Comparison of ENCODE assay signal across 1 cellular context in the genomic region with DNA sequence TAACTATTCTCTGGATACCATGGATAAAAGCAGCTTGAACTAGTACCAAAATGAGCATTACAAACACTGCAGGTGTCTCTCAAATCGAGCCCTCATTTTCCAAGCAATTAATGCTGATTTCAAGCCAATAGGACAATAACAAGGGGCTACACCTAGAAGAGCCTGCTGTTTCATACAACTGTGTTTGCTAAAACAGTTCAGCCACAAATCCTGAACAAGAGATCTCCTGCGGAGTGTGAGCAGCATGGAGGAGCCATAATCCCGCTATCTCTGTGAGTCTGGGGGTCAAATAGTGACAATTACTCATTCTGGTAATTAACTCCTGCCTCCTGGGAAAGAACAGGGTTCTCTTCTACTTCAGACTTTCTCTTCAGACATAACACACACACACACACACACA.
TF ChIP-seq lines count a peak whose summit lies in the region.

No MANE protein-coding gene starts in this region.

TF ChIP-seq in GM23338, 12 proteins besides CTCF, POLR2A, EP300 and RAD21 (continued from another document):
- TF ChIP-seq ETS1 (IDR thresholded peaks at IDR 0.05) = no peak
- TF ChIP-seq POLR2AphosphoS5 (IDR thresholded peaks at IDR 0.05; ENCODE audit: low read depth) = no peak
- TF ChIP-seq ZNF114 (CRISPR knock-in tag; IDR thresholded peaks at IDR 0.05) = no peak
- TF ChIP-seq STAT1 (IDR thresholded peaks at IDR 0.05; ENCODE audit: unreplicated experiment) = no peak
- no peak for TF ChIP-seq NANOG (IDR thresholded peaks at IDR 0.05; ENCODE audit: borderline replicate concordance)
- no peak for TF ChIP-seq JUNB (IDR thresholded peaks at IDR 0.05; ENCODE audit: unreplicated experiment)
- TF ChIP-seq EZH2phosphoT487 (IDR thresholded peaks at IDR 0.05; ENCODE audit: unreplicated experiment) = no peak
- no peak for TF ChIP-seq CREB1 (CRISPR knock-in tag; IDR thresholded peaks at IDR 0.05; ENCODE audit: low read depth)
